Comparison of ENCODE assay signal across 1 cellular context in genomic region chr20:44609006-44609510, GRCh38.
TF ChIP-seq lines count a peak whose summit lies in the region.

No MANE protein-coding gene starts in this region.

TF ChIP-seq in SK-N-SH treated with all-trans-retinoic acid at 6 μM for 48 hours, 23 proteins besides CTCF, POLR2A, EP300 and RAD21 (continued from another document):
- TF ChIP-seq PATZ1 (CRISPR knock-in tag; IDR thresholded peaks at IDR 0.05; ENCODE audit: borderline replicate concordance) (no peak), TCF4 (CRISPR knock-in tag; IDR thresholded peaks at IDR 0.05; ENCODE audit: borderline replicate concordance) (no peak), ARNTL (CRISPR knock-in tag; IDR thresholded peaks at IDR 0.05; ENCODE audit: borderline replicate concordance, low read depth) (no peak), CREB5 (CRISPR knock-in tag; IDR thresholded peaks at IDR 0.05; ENCODE audit: low read depth) (no peak), ZNF70 (CRISPR knock-in tag; IDR thresholded peaks at IDR 0.05) (no peak), OSR1 (CRISPR knock-in tag; IDR thresholded peaks at IDR 0.05) (no peak), ZFP3 (CRISPR knock-in tag; IDR thresholded peaks at IDR 0.05) (no peak), ESRRG (CRISPR knock-in tag; IDR thresholded peaks at IDR 0.05) (no peak)
- TF ChIP-seq, protein P1, sequence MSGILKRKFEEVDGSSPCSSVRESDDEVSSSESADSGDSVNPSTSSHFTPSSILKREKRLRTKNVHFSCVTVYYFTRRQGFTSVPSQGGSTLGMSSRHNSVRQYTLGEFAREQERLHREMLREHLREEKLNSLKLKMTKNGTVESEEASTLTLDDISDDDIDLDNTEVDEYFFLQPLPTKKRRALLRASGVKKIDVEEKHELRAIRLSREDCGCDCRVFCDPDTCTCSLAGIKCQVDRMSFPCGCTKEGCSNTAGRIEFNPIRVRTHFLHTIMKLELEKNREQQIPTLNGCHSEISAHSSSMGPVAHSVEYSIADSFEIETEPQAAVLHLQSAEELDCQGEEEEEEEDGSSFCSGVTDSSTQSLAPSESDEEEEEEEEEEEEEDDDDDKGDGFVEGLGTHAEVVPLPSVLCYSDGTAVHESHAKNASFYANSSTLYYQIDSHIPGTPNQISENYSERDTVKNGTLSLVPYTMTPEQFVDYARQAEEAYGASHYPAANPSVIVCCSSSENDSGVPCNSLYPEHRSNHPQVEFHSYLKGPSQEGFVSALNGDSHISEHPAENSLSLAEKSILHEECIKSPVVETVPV (CRISPR knock-in tag; IDR thresholded peaks at IDR 0.05), result no peak
- TF ChIP-seq, protein P2, sequence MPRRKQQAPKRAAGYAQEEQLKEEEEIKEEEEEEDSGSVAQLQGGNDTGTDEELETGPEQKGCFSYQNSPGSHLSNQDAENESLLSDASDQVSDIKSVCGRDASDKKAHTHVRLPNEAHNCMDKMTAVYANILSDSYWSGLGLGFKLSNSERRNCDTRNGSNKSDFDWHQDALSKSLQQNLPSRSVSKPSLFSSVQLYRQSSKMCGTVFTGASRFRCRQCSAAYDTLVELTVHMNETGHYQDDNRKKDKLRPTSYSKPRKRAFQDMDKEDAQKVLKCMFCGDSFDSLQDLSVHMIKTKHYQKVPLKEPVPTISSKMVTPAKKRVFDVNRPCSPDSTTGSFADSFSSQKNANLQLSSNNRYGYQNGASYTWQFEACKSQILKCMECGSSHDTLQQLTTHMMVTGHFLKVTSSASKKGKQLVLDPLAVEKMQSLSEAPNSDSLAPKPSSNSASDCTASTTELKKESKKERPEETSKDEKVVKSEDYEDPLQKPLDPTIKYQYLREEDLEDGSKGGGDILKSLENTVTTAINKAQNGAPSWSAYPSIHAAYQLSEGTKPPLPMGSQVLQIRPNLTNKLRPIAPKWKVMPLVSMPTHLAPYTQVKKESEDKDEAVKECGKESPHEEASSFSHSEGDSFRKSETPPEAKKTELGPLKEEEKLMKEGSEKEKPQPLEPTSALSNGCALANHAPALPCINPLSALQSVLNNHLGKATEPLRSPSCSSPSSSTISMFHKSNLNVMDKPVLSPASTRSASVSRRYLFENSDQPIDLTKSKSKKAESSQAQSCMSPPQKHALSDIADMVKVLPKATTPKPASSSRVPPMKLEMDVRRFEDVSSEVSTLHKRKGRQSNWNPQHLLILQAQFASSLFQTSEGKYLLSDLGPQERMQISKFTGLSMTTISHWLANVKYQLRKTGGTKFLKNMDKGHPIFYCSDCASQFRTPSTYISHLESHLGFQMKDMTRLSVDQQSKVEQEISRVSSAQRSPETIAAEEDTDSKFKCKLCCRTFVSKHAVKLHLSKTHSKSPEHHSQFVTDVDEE (CRISPR knock-in tag; IDR thresholded peaks at IDR 0.05), result no peak
